ENCODE assay signal across 8 cellular contexts in the genomic region with DNA sequence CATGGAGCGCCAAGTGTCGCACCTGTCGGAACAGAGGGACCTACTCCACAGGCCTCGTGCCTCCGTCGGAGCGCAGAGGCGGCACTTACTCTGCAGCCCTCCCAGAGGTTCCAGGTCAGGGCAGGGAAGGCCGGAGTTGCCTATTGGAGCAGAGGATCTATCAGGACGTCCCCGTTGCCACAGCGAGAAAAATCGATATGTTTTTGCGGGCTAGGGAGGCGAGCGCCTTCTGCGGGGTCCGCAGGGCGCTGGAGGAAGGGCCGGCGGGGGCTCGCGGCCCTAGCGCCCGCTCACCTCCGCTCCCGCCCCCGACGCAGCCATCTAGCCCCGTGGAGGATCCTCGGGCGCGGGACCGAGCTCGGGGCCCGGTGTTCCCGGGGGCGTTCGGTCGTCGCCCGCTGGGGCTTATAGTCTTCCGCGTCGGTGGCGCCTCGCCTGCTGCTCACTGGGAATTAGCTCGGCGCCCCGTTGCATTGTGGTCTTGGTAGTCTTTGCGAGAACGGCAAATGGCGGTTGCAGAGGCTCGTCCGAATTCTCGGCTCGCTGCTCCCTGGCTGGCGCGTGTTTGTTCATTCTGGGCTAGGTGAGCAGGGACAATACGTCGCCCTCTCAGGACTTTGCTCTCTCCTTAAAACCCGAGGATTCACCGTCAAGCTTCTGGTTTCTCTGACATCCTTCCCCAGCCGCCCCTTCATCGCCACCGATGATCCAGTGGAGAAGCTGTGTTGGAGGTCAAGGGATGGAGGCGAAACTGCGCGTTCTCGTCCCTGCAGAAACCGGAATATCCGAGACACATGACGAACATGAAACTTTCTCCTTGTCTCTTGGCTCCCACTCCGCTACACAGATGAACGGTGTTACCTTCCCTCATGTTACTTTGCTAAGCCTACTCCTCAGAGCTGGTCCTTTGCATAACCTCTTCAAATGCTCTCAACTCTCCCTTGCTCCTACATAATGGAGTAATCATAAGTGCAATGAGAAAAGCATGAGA. TPM values are rescaled to one million over a fixed set of nuclear protein-coding genes. Genes with fewer than 3 reads are reported as not detected.
DNase-seq lines count a peak whose midpoint lies in the region; ATAC-seq, FAIRE-seq and TF ChIP-seq lines count a peak whose summit lies in the region.

TSS of gene JTB (minus strand) at position 425 of the 991 bp plus-strand sequence. CDS start at position 3, 422 bp downstream.

- peak; percentile 93 for ATAC-seq in activated naive CD8-positive, alpha-beta T cell treated with anti-CD3 and anti-CD28 coated beads, Interleukin-2, amount 10 ng/mL, durations not matched to agents 7 days and 5 days (ENCODE audit: low read depth)
- peak; percentile 96 for ATAC-seq in Right ventricle myocardium inferior
- ATAC-seq in pancreas: peak; percentile 96 to 98 (median 97)

- 0% methylated on average over 73 to 75 of the region's 75 CpGs for WGBS in pancreas, 2 donors
- WGBS in tibial nerve, 2 donors: 0% methylated on average over 54 to 75 of the region's 75 CpGs

- peaks cover 45% of the 10 kb centered on the region for H3K36me3 Mint-ChIP-seq in HFFc6 (ENCODE audit: low read depth)
- peaks cover 21% of the 10 kb centered on the region for H3K36me3 Mint-ChIP-seq in activated naive CD8-positive, alpha-beta T cell treated with anti-CD3 and anti-CD28 coated beads, Interleukin-2, amount 10 ng/mL, durations not matched to agents 7 days and 5 days

- no peak for FAIRE-seq in pancreas (lab: Jason Lieb, UNC)

- H3K4me1 Mint-ChIP-seq in HFFc6 (ENCODE audit: low read depth): peaks cover 26% of the 10 kb centered on the region
- peaks cover 42% of the 10 kb centered on the region for H3K4me1 Mint-ChIP-seq in activated naive CD8-positive, alpha-beta T cell treated with anti-CD3 and anti-CD28 coated beads, Interleukin-2, amount 10 ng/mL, durations not matched to agents 7 days and 5 days

- intact Hi-C loops in Right ventricle myocardium inferior (cut with DNase I): no loop called here
- intact Hi-C loops in pancreas (cut with DNase I): no loop called here

- H3K4me1 ChIP-seq in ES-I3 (ENCODE audit: insufficient read depth, low read length): no peaks in the 10 kb centered on the region
- H3K4me1 ChIP-seq in pancreas: peaks cover 0 to 15% (median 0%) of the 10 kb centered on the region in 3 donors
- peaks cover 0 to 27% (median 12%) of the 10 kb centered on the region in 4 donors for H3K4me1 ChIP-seq in tibial nerve

- DNase-seq in HFFc6: peak; percentile 79
- peak; percentile 87 for DNase-seq in NCI-H1105 treated with DMSO at 0.1 percent for 48 hours (lab: John Stamatoyannopoulos, UW)
- peak; percentile 83 for DNase-seq in SW480 (ENCODE audit: low spot score)
- DNase-seq in activated naive CD8-positive, alpha-beta T cell treated with anti-CD3 and anti-CD28 coated beads, Interleukin-2, amount 10 ng/mL, durations not matched to agents 7 days and 5 days: peak; percentile 80
- DNase-seq in Right ventricle myocardium inferior (ENCODE audit: missing footprints): peak; percentile 97
- peak; percentile 82 to 95 (median 88) for DNase-seq in pancreas
- peak; percentile 87 to 92 for DNase-seq in tibial nerve (ENCODE audit: low spot score in 2 of 2)

- peak; percentile 86 to 96 for TF ChIP-seq POLR2A in tibial nerve (IDR thresholded peaks at IDR 0.05)

- peak within 1 kb of the TSS; percentile 98 for H3K4me3 Mint-ChIP-seq in HFFc6
- peak within 1 kb of the TSS; percentile 97 for H3K4me3 Mint-ChIP-seq in activated naive CD8-positive, alpha-beta T cell treated with anti-CD3 and anti-CD28 coated beads, Interleukin-2, amount 10 ng/mL, durations not matched to agents 7 days and 5 days

- H3K27ac ChIP-seq in pancreas (peak within 1 kb of the TSS; percentile 88 to 96 (median 92)), tibial nerve (peak within 1 kb of the TSS; percentile 82 to 98 (median 94))

- peak; percentile 31 to 96 for TF ChIP-seq EP300 in tibial nerve (IDR thresholded peaks at IDR 0.05)

- H3K9me3 Mint-ChIP-seq in HFFc6: no peaks in the 10 kb centered on the region
- H3K9me3 Mint-ChIP-seq in activated naive CD8-positive, alpha-beta T cell treated with anti-CD3 and anti-CD28 coated beads, Interleukin-2, amount 10 ng/mL, durations not matched to agents 7 days and 5 days: no peaks in the 10 kb centered on the region

- TF ChIP-seq CTCF in HFFc6 (IDR thresholded peaks at IDR 0.05) (no peak; the same call in 1 of the 2 replicates), pancreas (IDR thresholded peaks at IDR 0.05) (no peak), tibial nerve (IDR thresholded peaks at IDR 0.05) (peak in 1 of 5 experiments; percentile 45)

- peak within 1 kb of the TSS; percentile 78 for H3K9ac ChIP-seq in ES-I3 (ENCODE audit: low read depth, low read length)

- peak within 1 kb of the TSS; percentile 89 for H3K27ac Mint-ChIP-seq in HFFc6
- peak within 1 kb of the TSS; percentile 93 for H3K27ac Mint-ChIP-seq in activated naive CD8-positive, alpha-beta T cell treated with anti-CD3 and anti-CD28 coated beads, Interleukin-2, amount 10 ng/mL, durations not matched to agents 7 days and 5 days

- H3K27me3 ChIP-seq in pancreas: no peaks in the 10 kb centered on the region
- H3K27me3 ChIP-seq in tibial nerve: no peaks in the 10 kb centered on the region

- peaks cover 9% of the 10 kb centered on the region for H3K36me3 ChIP-seq in ES-I3 (ENCODE audit: insufficient read depth, low read length)
- peaks cover 5 to 21% (median 21%) of the 10 kb centered on the region in 3 donors for H3K36me3 ChIP-seq in pancreas
- H3K36me3 ChIP-seq in tibial nerve: peaks cover 0 to 59% (median 0%) of the 10 kb centered on the region in 3 donors

- H3K4me3 ChIP-seq in pancreas (peak within 1 kb of the TSS; percentile 73 to 93 (median 85)), tibial nerve (peak within 1 kb of the TSS; percentile 83 to 100 (median 98))

- no peaks in the 10 kb centered on the region for H3K9me3 ChIP-seq in ES-I3 (ENCODE audit: control insufficient read depth, insufficient read depth, low read length)
- no peaks in the 10 kb centered on the region for H3K9me3 ChIP-seq in pancreas
- H3K9me3 ChIP-seq in tibial nerve: no peaks in the 10 kb centered on the region

- POLR2A ChIA-PET in activated naive CD8-positive, alpha-beta T cell treated with anti-CD3 and anti-CD28 coated beads, Interleukin-2, amount 10 ng/mL, durations not matched to agents 7 days and 5 days (lab: Charles Lee): interaction anchor here (0.9 to 5.2 kb wide), 18 partner anchors 9 to 442 kb away, joined by 3 to 100 read pairs (median 8); partner anchors contain the start of genes CHTOP, CREB3L4, CRTC2 and DENND4B

- H3K27me3 Mint-ChIP-seq in HFFc6 (ENCODE audit: insufficient read depth): peaks cover 8% of the 10 kb centered on the region
- H3K27me3 Mint-ChIP-seq in activated naive CD8-positive, alpha-beta T cell treated with anti-CD3 and anti-CD28 coated beads, Interleukin-2, amount 10 ng/mL, durations not matched to agents 7 days and 5 days: no peaks in the 10 kb centered on the region

RNA-seq across cellular contexts. Expression of gene JTB, which starts in this region (rescaled TPM):
- 100 to 1,000 TPM in 5 of 6 experiments, 10 to 100 TPM in 1; 99.3 to 128 (median 109) TPM for total RNA-seq in HFFc6 (2021; fragmentation: NEBNext Ultra II Directional; extraction: Animal tissue kit (Norgen Biotek cat#: 25700))
- 100 to 1,000 TPM; 118 TPM for total RNA-seq in activated naive CD8-positive, alpha-beta T cell treated with anti-CD3 and anti-CD28 coated beads, Interleukin-2, amount 10 ng/mL, durations not matched to agents 7 days and 5 days
- total RNA-seq in Right ventricle myocardium inferior (76.8 TPM), pancreas (100 to 1,000 TPM in 2 of 6 donors, 10 to 100 TPM in 4; 82.6 to 106 (median 95.6) TPM), tibial nerve (100 to 1,000 TPM; 149 to 289 (median 241) TPM)
- polyA plus RNA-seq in pancreas: 100 to 1,000 TPM; 117 to 180 TPM

Comparison
In these comparisons a context has a peak if more than half of its experiments do, and no peak if none do; other contexts are left out.
1. Peak in every context shown above with its lines: DNase-seq, ATAC-seq, H3K4me3 ChIP-seq and H3K27ac ChIP-seq.